8 cellular contexts compared by ENCODE assay signal in the genomic region with DNA sequence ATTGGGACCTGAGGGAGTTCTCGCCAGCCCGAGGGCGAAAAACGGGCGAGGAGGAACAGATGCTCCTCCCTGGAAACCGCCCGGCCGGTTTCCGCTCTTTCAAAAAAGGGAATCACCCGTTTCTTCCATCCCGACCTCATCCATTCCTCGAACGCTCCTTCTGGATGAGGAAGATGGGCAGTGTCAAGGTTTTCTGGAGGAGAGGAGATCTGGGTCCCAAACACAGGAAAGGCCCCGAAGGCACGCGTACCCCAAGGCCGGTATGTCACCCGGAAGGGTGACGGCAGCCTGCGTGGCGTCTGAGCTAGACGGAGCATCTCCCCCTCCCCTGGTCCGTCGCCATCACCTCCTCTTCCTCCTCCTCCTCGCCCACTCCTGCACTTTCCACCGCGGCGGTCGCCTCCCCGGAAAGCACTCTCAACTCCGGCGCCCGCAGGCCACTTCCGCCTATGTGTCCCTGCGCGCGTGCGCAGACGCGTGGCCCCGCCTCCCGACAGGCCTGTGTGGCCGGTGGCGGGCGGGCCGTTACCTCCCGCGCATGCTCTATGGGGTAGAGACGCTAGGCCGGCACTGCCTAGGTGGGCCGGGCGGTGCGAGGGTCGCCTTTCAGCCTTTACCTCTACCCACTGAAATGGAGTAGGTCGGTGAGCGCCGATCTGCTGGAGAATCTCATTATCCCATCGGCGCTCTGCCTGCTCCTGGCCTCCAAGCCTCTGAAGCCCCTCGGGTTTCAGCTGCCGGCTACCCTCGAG.
DNase-seq lines count a peak whose midpoint lies in the region; ATAC-seq lines count a peak whose summit lies in the region.

A gene (minus strand): TSS at position 453 of the 752 bp plus-strand sequence.

- DNase-seq in NCI-H1048 (lab: John Stamatoyannopoulos, UW) (peak; percentile 86), SK-N-MC (ENCODE audit: low read depth, low spot score) (peak; percentile 24), germinal center (ENCODE audit: low spot score) (peak; percentile 96), non-pigmented ciliary epithelial cell (ENCODE audit: low read depth) (peak; percentile 55), substantia nigra (lab: John Stamatoyannopoulos, UW) (peak; percentile 37 to 96 (median 88))
- DNase-seq in activated naive CD4-positive, alpha-beta T cell treated with anti-CD3 and anti-CD28 coated beads, Interleukin-2, amount 50 U/mL, for 16 hours: peak; percentile 99

- peak within 1 kb of the TSS; percentile 6; the same call in 1 of the 2 replicates for H3K27ac ChIP-seq in SK-N-MC
- peak within 1 kb of the TSS; percentile 81 for H3K27ac ChIP-seq in substantia nigra (ENCODE audit: low read depth, low read length, poor library complexity, severe bottlenecking)

- H3K4me3 ChIP-seq in GM08714 (ENCODE audit: low read length) (peak within 1 kb of the TSS; percentile 85), SK-N-MC (peak within 1 kb of the TSS; percentile 86)

- peak; percentile 95 for ATAC-seq in HG02588 (IDR thresholded peaks at IDR 0.05; ENCODE audit: unreplicated experiment)

- peaks cover 3% of the 10 kb centered on the region; the same call in 1 of the 2 replicates for H3K36me3 ChIP-seq in SK-N-MC (ENCODE audit: insufficient read depth, low read length)

- H3K9me3 ChIP-seq in SK-N-MC (ENCODE audit: low read depth, low read length): no peaks in the 10 kb centered on the region

- H3K9ac ChIP-seq in SK-N-MC (ENCODE audit: insufficient read length): peak within 1 kb of the TSS; percentile 85

Comparison
In these comparisons a context has a peak if more than half of its experiments do, and no peak if none do; other contexts are left out.
1. Peak in every context shown above with its lines: DNase-seq, ATAC-seq, H3K4me3 ChIP-seq and H3K27ac ChIP-seq.
2. DNase-seq: peak in every context shown above with its lines; median percentile 99 in activated naive CD4-positive, alpha-beta T cell treated with anti-CD3 and anti-CD28 coated beads, Interleukin-2, amount 50 U/mL, for 16 hours; 96 in germinal center; 88 in substantia nigra; 86 in NCI-H1048; 55 in non-pigmented ciliary epithelial cell; 24 in SK-N-MC.